Comparison of ENCODE assay signal across 8 cellular contexts in the genomic region with DNA sequence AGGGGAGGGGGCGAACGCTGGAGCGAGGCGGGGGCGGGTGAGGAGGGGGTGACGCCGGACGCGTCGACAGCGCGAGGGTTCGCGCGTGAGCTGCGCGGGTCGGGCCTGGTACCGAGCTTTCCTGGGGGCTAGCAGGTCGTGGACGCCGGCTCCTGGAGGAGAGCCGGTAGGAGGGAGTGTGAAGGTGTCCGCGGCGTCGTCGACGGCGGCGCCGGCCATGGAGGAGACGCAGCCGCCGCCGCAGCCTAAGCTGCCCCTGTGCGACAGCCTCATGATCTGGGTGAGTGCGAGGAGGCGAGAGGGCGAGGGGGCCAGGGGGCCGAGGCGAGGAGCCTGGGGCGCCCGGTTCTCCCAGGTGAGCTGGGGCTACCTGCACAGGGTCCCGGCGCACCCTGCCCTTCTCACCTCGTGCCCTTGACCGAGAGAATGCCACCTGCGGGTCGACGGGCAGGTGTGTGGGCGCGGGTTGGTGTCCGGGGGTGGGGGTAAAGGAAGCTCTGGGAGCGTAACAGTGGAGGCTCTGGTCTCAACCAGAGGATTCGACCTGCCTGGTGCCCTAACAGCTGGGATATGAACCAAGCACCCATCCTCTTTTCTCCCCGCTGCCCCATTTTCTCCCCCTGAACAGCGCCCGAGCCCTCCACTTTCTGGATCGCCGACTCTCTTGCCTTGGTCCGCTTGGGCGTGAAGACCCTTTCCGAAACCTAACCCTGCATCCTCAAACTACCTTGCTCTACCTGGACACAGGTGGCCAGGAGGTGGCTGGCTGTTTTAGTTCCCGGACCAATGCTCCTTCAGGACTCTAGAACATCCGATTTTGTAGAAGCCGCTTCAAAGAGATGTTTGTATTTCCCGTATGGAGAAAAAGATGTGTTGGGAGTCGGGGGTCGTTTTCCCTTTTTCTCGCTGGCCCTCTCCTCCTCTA. TPM values are rescaled to one million over a fixed set of nuclear protein-coding genes. Genes with fewer than 3 reads are reported as not detected.
DNase-seq lines count a peak whose midpoint lies in the region; ATAC-seq and TF ChIP-seq lines count a peak whose summit lies in the region.

Gene HOOK1 (plus strand): TSS at position 49 of the 925 bp plus-strand sequence. CDS start 169 bp downstream, at position 218.

- H3K4me1 ChIP-seq in heart left ventricle (peaks cover 0 to 17% (median 5%) of the 10 kb centered on the region in 12 donors), psoas muscle (no peaks in the 10 kb centered on the region)

- DNase-seq in activated CD8-positive, alpha-beta memory T cell treated with anti-CD3 and anti-CD28 coated beads, Interleukin-2, amount 10 ng/mL, durations not matched to agents 7 days and 5 days, result no peak
- DNase-seq in activated CD8-positive, alpha-beta memory T cell treated with anti-CD3 and anti-CD28 coated beads, Interleukin-2, amount 50 U/mL, for 4 hours, result no peak
- DNase-seq in activated CD4-positive, alpha-beta memory T cell treated with anti-CD3 and anti-CD28 coated beads, Interleukin-2, amount 10 ng/mL, durations not matched to agents 7 days and 5 days, result no peak
- DNase-seq in heart left ventricle, result peak in 1 of 5 donors; percentile 23
- peak in 1 of 2 donors; percentile 46 for DNase-seq in psoas muscle
- DNase-seq in stimulated activated CD4-positive, alpha-beta T cell treated with anti-CD3 and anti-CD28 coated beads, Interleukin-4, amount 100 ng/mL, for 1 hour, result no peak
- no peak for DNase-seq in pons (ENCODE audit: low spot score)

- CTCF ChIA-PET in activated CD8-positive, alpha-beta memory T cell treated with anti-CD3 and anti-CD28 coated beads, Interleukin-2, amount 10 ng/mL, durations not matched to agents 7 days and 5 days (lab: Charles Lee), result interaction anchor here (1.1 kb wide), 1 partner anchor 8 kb away, joined by 4 read pairs; no protein-coding TSS in a partner anchor
- CTCF ChIA-PET in activated CD4-positive, alpha-beta memory T cell treated with anti-CD3 and anti-CD28 coated beads, Interleukin-2, amount 10 ng/mL, durations not matched to agents 7 days and 5 days (lab: Charles Lee), result interaction anchor here (1.0 kb wide), 1 partner anchor 56 kb away, joined by 3 read pairs; no protein-coding TSS in a partner anchor

- no peak for ATAC-seq in activated CD8-positive, alpha-beta memory T cell treated with anti-CD3 and anti-CD28 coated beads, Interleukin-2, amount 10 ng/mL, durations not matched to agents 7 days and 5 days
- peak; percentile 37 for ATAC-seq in HG03159 (IDR thresholded peaks at IDR 0.05; ENCODE audit: unreplicated experiment)
- peak in 3 of 4 donors; percentile 11 to 63 (median 52) for ATAC-seq in heart left ventricle
- ATAC-seq in psoas muscle, result peak; percentile 30 to 44 (median 32)

- peaks cover 10 to 49% (median 24%) of the 10 kb centered on the region in 9 donors for H3K27me3 ChIP-seq in heart left ventricle
- peaks cover 8 to 63% (median 13%) of the 10 kb centered on the region in 3 donors for H3K27me3 ChIP-seq in psoas muscle (ENCODE audit: insufficient read depth in 3 of 3, low read length in 2 of 3)

- H3K27ac ChIP-seq in heart left ventricle, result peak within 1 kb of the TSS in 4 of 12 donors; percentile 32 to 69 (median 54)
- H3K27ac ChIP-seq in psoas muscle, result no peak within 1 kb of the TSS

- H3K9me3 Mint-ChIP-seq in activated CD8-positive, alpha-beta memory T cell treated with anti-CD3 and anti-CD28 coated beads, Interleukin-2, amount 10 ng/mL, durations not matched to agents 7 days and 5 days (ENCODE audit: low read depth), result no peaks in the 10 kb centered on the region
- H3K9me3 Mint-ChIP-seq in activated CD4-positive, alpha-beta memory T cell treated with anti-CD3 and anti-CD28 coated beads, Interleukin-2, amount 10 ng/mL, durations not matched to agents 7 days and 5 days, result no peaks in the 10 kb centered on the region

- H3K27ac Mint-ChIP-seq in activated CD8-positive, alpha-beta memory T cell treated with anti-CD3 and anti-CD28 coated beads, Interleukin-2, amount 10 ng/mL, durations not matched to agents 7 days and 5 days, result peak within 1 kb of the TSS; percentile 54
- H3K27ac Mint-ChIP-seq in activated CD4-positive, alpha-beta memory T cell treated with anti-CD3 and anti-CD28 coated beads, Interleukin-2, amount 10 ng/mL, durations not matched to agents 7 days and 5 days, result no peak within 1 kb of the TSS

- H3K9me3 ChIP-seq in heart left ventricle (no peaks in the 10 kb centered on the region), psoas muscle (no peaks in the 10 kb centered on the region)

- TF ChIP-seq POLR2A in heart left ventricle (IDR thresholded peaks at IDR 0.05), result no peak

- intact Hi-C loops in heart left ventricle (cut with DNase I), result no loop called here
- intact Hi-C loops in psoas muscle (cut with DNase I), result no loop called here

- no peak within 1 kb of the TSS for H3K4me3 Mint-ChIP-seq in activated CD8-positive, alpha-beta memory T cell treated with anti-CD3 and anti-CD28 coated beads, Interleukin-2, amount 10 ng/mL, durations not matched to agents 7 days and 5 days
- H3K4me3 Mint-ChIP-seq in activated CD4-positive, alpha-beta memory T cell treated with anti-CD3 and anti-CD28 coated beads, Interleukin-2, amount 10 ng/mL, durations not matched to agents 7 days and 5 days, result peak within 1 kb of the TSS; percentile 80

- POLR2A ChIA-PET in activated CD4-positive, alpha-beta memory T cell treated with anti-CD3 and anti-CD28 coated beads, Interleukin-2, amount 10 ng/mL, durations not matched to agents 7 days and 5 days (lab: Charles Lee), result interaction anchor here (0.7 to 1.2 kb wide), 3 partner anchors 10 to 1097 kb away, joined by 3 read pairs; no protein-coding TSS in a partner anchor

- peaks cover 6% of the 10 kb centered on the region for H3K4me1 Mint-ChIP-seq in activated CD8-positive, alpha-beta memory T cell treated with anti-CD3 and anti-CD28 coated beads, Interleukin-2, amount 10 ng/mL, durations not matched to agents 7 days and 5 days
- peaks cover 7% of the 10 kb centered on the region for H3K4me1 Mint-ChIP-seq in activated CD4-positive, alpha-beta memory T cell treated with anti-CD3 and anti-CD28 coated beads, Interleukin-2, amount 10 ng/mL, durations not matched to agents 7 days and 5 days

- TF ChIP-seq CTCF in heart left ventricle (IDR thresholded peaks at IDR 0.05), result no peak
- no peak for TF ChIP-seq CTCF in psoas muscle (IDR thresholded peaks at IDR 0.05)

- H3K36me3 ChIP-seq in heart left ventricle, result no peaks in the 10 kb centered on the region
- H3K36me3 ChIP-seq in psoas muscle (ENCODE audit: insufficient read depth in 1 of 2, low read depth in 1 of 2), result no peaks in the 10 kb centered on the region

- 7 to 16% (median 9%) methylated on average over 31 to 71 of the region's 71 CpGs for WGBS in heart left ventricle, 4 donors
- 7 to 9% (median 8%) methylated on average over 60 to 71 of the region's 71 CpGs for WGBS in psoas muscle, 3 donors

- H3K4me3 ChIP-seq in heart left ventricle (peak within 1 kb of the TSS; percentile 32 to 64 (median 52)), psoas muscle (peak within 1 kb of the TSS; percentile 53)

- H3K36me3 Mint-ChIP-seq in activated CD8-positive, alpha-beta memory T cell treated with anti-CD3 and anti-CD28 coated beads, Interleukin-2, amount 10 ng/mL, durations not matched to agents 7 days and 5 days, result no peaks in the 10 kb centered on the region
- no peaks in the 10 kb centered on the region for H3K36me3 Mint-ChIP-seq in activated CD4-positive, alpha-beta memory T cell treated with anti-CD3 and anti-CD28 coated beads, Interleukin-2, amount 10 ng/mL, durations not matched to agents 7 days and 5 days (ENCODE audit: low read depth)

- peaks cover 12% of the 10 kb centered on the region for H3K27me3 Mint-ChIP-seq in activated CD8-positive, alpha-beta memory T cell treated with anti-CD3 and anti-CD28 coated beads, Interleukin-2, amount 10 ng/mL, durations not matched to agents 7 days and 5 days
- peaks cover 12% of the 10 kb centered on the region for H3K27me3 Mint-ChIP-seq in activated CD4-positive, alpha-beta memory T cell treated with anti-CD3 and anti-CD28 coated beads, Interleukin-2, amount 10 ng/mL, durations not matched to agents 7 days and 5 days

RNA-seq across cellular contexts. Expression of gene HOOK1, which starts in this region (rescaled TPM):
- 1 to 10 TPM; 1.0 to 2.3 TPM for total RNA-seq in activated CD8-positive, alpha-beta memory T cell treated with anti-CD3 and anti-CD28 coated beads, Interleukin-2, amount 10 ng/mL, durations not matched to agents 7 days and 5 days
- 1 to 10 TPM in 1 of 2 experiments, under 1 TPM in 1; 0.98 to 1.6 TPM for total RNA-seq in activated CD4-positive, alpha-beta memory T cell treated with anti-CD3 and anti-CD28 coated beads, Interleukin-2, amount 10 ng/mL, durations not matched to agents 7 days and 5 days
- total RNA-seq in heart left ventricle (1 to 10 TPM in 8 of 9 donors, under 1 TPM in 1; 0.89 to 4.8 (median 4.2) TPM), psoas muscle (under 1 TPM; 0.04 to 0.34 (median 0.14) TPM)
- polyA plus RNA-seq in heart left ventricle (1 to 10 TPM; 1.8 to 2.0 TPM), psoas muscle (under 1 TPM in 2 of 3 donors, not detected in 1; 0.03 to 0.06 TPM)

Comparison
In these comparisons a context has a peak if more than half of its experiments do, and no peak if none do; other contexts are left out.
1. Peak in ATAC-seq and H3K4me3 ChIP-seq in psoas muscle; RNA of the gene not detected or under 1 TPM.